1 cellular context compared by ENCODE assay signal in the genomic region with DNA sequence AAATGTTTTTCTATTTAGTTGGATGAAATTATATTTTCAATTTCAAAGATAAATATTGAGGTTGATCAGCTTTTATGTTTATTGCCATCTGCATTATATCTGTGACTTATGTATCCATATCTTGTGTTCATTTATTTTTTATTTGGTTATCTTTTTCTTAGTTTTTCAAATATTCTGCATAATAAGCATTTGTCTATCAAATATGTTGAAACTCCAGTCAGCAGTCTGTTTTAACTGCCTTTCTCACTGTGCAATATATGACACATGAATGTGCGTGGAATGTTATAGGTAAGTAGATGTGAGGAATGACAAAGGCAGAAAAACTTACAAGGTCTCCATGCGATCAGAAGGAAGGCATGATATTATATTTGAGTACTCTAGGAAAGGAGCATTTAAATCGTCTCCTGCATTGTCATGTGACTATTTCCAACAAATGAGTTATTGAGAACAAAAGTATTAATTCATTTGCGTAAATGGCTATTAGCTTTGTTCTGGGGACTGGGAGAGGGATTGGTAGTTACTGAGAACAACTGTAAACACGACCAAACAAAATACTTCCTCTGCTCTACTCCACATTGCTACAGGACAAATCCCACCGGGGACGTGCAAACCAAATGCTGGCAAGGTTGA.
TF ChIP-seq lines count a peak whose summit lies in the region.

No MANE protein-coding gene starts in this region.

TF ChIP-seq in K562, 482 proteins besides CTCF, POLR2A, EP300 and RAD21 (continued from another document):
- TF ChIP-seq, protein P1, sequence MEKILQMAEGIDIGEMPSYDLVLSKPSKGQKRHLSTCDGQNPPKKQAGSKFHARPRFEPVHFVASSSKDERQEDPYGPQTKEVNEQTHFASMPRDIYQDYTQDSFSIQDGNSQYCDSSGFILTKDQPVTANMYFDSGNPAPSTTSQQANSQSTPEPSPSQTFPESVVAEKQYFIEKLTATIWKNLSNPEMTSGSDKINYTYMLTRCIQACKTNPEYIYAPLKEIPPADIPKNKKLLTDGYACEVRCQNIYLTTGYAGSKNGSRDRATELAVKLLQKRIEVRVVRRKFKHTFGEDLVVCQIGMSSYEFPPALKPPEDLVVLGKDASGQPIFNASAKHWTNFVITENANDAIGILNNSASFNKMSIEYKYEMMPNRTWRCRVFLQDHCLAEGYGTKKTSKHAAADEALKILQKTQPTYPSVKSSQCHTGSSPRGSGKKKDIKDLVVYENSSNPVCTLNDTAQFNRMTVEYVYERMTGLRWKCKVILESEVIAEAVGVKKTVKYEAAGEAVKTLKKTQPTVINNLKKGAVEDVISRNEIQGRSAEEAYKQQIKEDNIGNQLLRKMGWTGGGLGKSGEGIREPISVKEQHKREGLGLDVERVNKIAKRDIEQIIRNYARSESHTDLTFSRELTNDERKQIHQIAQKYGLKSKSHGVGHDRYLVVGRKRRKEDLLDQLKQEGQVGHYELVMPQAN (IDR thresholded peaks at IDR 0.05; ENCODE audit: borderline replicate concordance): no peak
- TF ChIP-seq ZFP30 (CRISPR knock-in tag; IDR thresholded peaks at IDR 0.05; ENCODE audit: borderline replicate concordance): 0 out of 2 replicates have a peak, but pooled peaks have one; percentile 9
